Comparison of ENCODE assay signal across 9 cellular contexts in the genomic region with DNA sequence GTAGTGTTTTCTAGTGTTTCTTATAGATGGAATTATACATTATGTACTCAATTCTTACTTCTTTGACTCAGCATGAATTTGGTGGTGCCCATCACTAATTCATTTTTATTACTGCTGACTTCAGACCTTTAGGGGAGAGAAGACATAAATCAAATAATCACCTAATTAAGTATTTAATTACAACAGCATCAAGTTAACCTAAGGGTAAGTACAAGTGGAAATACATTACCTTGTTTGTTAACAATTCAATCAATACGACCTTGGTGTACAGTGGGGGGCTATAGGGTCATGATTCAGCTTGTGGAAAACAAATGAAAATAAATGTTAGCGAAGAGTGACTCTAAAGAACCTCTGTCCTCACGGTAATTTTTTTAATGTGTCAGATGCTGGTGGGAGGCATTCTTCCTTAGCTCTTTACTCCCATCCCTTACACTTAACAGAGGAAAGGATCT. TPM values are rescaled to one million over a fixed set of nuclear protein-coding genes. Genes with fewer than 3 reads are reported as not detected.
DNase-seq lines count a peak whose midpoint lies in the region; ATAC-seq and TF ChIP-seq lines count a peak whose summit lies in the region.
"Had no signal": no experiment of that assay in that cellular context is flagged by ENCODE, and none has a peak within 500 bp of the region (broad histone marks: within the 10 kb centered on the region; RNA-seq: fewer than 3 reads in every experiment).

No MANE protein-coding gene starts in this region.

- no peak overlapping the region for H4K8ac ChIP-seq in mesendoderm (ENCODE audit: low read depth, low read length)

- no peak overlapping the region for H2BK15ac ChIP-seq in mesendoderm (replicated peaks; ENCODE audit: low read depth)

- H3K27ac Mint-ChIP-seq in activated naive CD4-positive, alpha-beta T cell treated with anti-CD3 and anti-CD28 coated beads, Interleukin-2, amount 10 ng/mL, durations not matched to agents 7 days and 5 days, result peak overlapping the region; percentile 90
- H3K27ac Mint-ChIP-seq in brain, result peak overlapping the region; percentile 85 to 93 (median 92)

- H3K4me3 ChIP-seq in mesendoderm (ENCODE audit: low read length), result peak overlapping the region; percentile 3
- peak overlapping the region; percentile 16 to 98 (median 85) for H3K4me3 ChIP-seq in upper lobe of left lung

- H3K9ac ChIP-seq in mesendoderm (ENCODE audit: low read length), result peak overlapping the region; percentile 16

- no peak overlapping the region for H2BK120ac ChIP-seq in mesendoderm (ENCODE audit: low read depth, low read length)

- no peak overlapping the region for H3K23ac ChIP-seq in mesendoderm (ENCODE audit: low read length)

- TF ChIP-seq EP300 in upper lobe of left lung (IDR thresholded peaks at IDR 0.05), result no peak

- WGBS in mesendoderm (ENCODE audit: extremely low coverage, insufficient coverage, low lambda C conversion rate), result no CpG with 5 or more reads among the region's 3 CpGs
- WGBS in upper lobe of left lung, 2 donors, result 2 to 3% methylated on average over 3 of the region's 3 CpGs

- no peak overlapping the region for H2BK5ac ChIP-seq in mesendoderm (ENCODE audit: low read length)

- no peaks in the 10 kb centered on the region for H3K36me3 ChIP-seq in mesendoderm (ENCODE audit: control insufficient read depth, insufficient read depth, low read length)
- peaks cover 0 to 7% (median 2%) of the 10 kb centered on the region in 4 donors for H3K36me3 ChIP-seq in upper lobe of left lung

- TF ChIP-seq CTCF in brain (conservative IDR thresholded peaks at IDR 0.05) (peak; percentile 49 to 61), upper lobe of left lung (IDR thresholded peaks at IDR 0.05) (no peak), omental fat pad (IDR thresholded peaks at IDR 0.05) (no peak)

- H3K27ac ChIP-seq in mesendoderm (ENCODE audit: low read depth, low read length), result no peak overlapping the region
- H3K27ac ChIP-seq in upper lobe of left lung, result peak overlapping the region; percentile 95 to 99 (median 98)

- H2AK5ac ChIP-seq in mesendoderm (ENCODE audit: low read length), result no peak overlapping the region

- ATAC-seq in upper lobe of left lung (ENCODE audit: low FRiP score in 2 of 2) (no peak), omental fat pad (ENCODE audit: low FRiP score) (no peak)

- H3K27me3 ChIP-seq in mesendoderm (ENCODE audit: insufficient read depth, low read length, poor library complexity) (no peaks in the 10 kb centered on the region), upper lobe of left lung (no peaks in the 10 kb centered on the region)

- H3K4me1 ChIP-seq in mesendoderm (ENCODE audit: control insufficient read depth, low read depth, low read length) (no peaks in the 10 kb centered on the region), upper lobe of left lung (peaks cover 11 to 33% (median 23%) of the 10 kb centered on the region in 4 donors)

- peaks cover 25% of the 10 kb centered on the region for H3K4me1 Mint-ChIP-seq in activated naive CD4-positive, alpha-beta T cell treated with anti-CD3 and anti-CD28 coated beads, Interleukin-2, amount 10 ng/mL, durations not matched to agents 7 days and 5 days
- H3K4me1 Mint-ChIP-seq in brain, result peaks cover 35% of the 10 kb centered on the region

- peak overlapping the region; percentile 19 for H3K4me2 ChIP-seq in mesendoderm (ENCODE audit: low read length)

- H3K18ac ChIP-seq in mesendoderm (ENCODE audit: low read length), result no peak overlapping the region

- H3K9me3 ChIP-seq in upper lobe of left lung, result no peaks in the 10 kb centered on the region

- peaks cover 4% of the 10 kb centered on the region for H3K79me2 ChIP-seq in mesendoderm (ENCODE audit: control insufficient read depth, insufficient read depth, low read length)

- no peak for DNase-seq in activated naive CD4-positive, alpha-beta T cell treated with anti-CD3 and anti-CD28 coated beads, Interleukin-2, amount 10 ng/mL, durations not matched to agents 7 days and 5 days
- no peak for DNase-seq in activated naive CD4-positive, alpha-beta T cell treated with anti-CD3 and anti-CD28 coated beads, Interleukin-2, amount 50 U/mL, for 16 hours
- no peak for DNase-seq in mesendoderm
- no peak for DNase-seq in upper lobe of left lung
- no peak for DNase-seq in omental fat pad (ENCODE audit: low spot score)
- DNase-seq in H4 (ENCODE audit: low spot score), result no peak
- DNase-seq in SIG-M5 treated with dmso at 0.1 percent for 504 hours (lab: John Stamatoyannopoulos, UW; ENCODE audit: unreplicated experiment), result no peak
- DNase-seq: activated gamma-delta T cell had no signal

- no peak overlapping the region for H4K5ac ChIP-seq in mesendoderm (ENCODE audit: low read length)

- peak overlapping the region; percentile 75 for H3K56ac ChIP-seq in mesendoderm (ENCODE audit: low read length)

- H3K36me3 Mint-ChIP-seq in activated naive CD4-positive, alpha-beta T cell treated with anti-CD3 and anti-CD28 coated beads, Interleukin-2, amount 10 ng/mL, durations not matched to agents 7 days and 5 days, result peaks cover 4% of the 10 kb centered on the region
- H3K36me3 Mint-ChIP-seq in brain, result peaks cover 7% of the 10 kb centered on the region

- peaks cover 11% of the 10 kb centered on the region for H3K27me3 Mint-ChIP-seq in activated naive CD4-positive, alpha-beta T cell treated with anti-CD3 and anti-CD28 coated beads, Interleukin-2, amount 10 ng/mL, durations not matched to agents 7 days and 5 days
- peaks cover 10% of the 10 kb centered on the region for H3K27me3 Mint-ChIP-seq in brain

- H3K9me3 Mint-ChIP-seq in activated naive CD4-positive, alpha-beta T cell treated with anti-CD3 and anti-CD28 coated beads, Interleukin-2, amount 10 ng/mL, durations not matched to agents 7 days and 5 days, result no peaks in the 10 kb centered on the region
- H3K9me3 Mint-ChIP-seq in brain, result no peaks in the 10 kb centered on the region

- no peak overlapping the region for H3K4ac ChIP-seq in mesendoderm (ENCODE audit: low read depth, low read length)

- no peak for TF ChIP-seq POLR2A in upper lobe of left lung (IDR thresholded peaks at IDR 0.05)

- peak overlapping the region; percentile 78 for H3K4me3 Mint-ChIP-seq in activated naive CD4-positive, alpha-beta T cell treated with anti-CD3 and anti-CD28 coated beads, Interleukin-2, amount 10 ng/mL, durations not matched to agents 7 days and 5 days
- H3K4me3 Mint-ChIP-seq in brain, result peak overlapping the region; percentile 87 to 92 (median 88)

- CTCF ChIA-PET in activated naive CD4-positive, alpha-beta T cell treated with anti-CD3 and anti-CD28 coated beads, Interleukin-2, amount 10 ng/mL, durations not matched to agents 7 days and 5 days (lab: Charles Lee), result interaction anchor here (1.1 to 7.4 kb wide), 6 partner anchors 9 to 351 kb away, joined by 3 to 59 read pairs (median 4); no protein-coding TSS in a partner anchor

- peaks cover 2% of the 10 kb centered on the region for H3K79me1 ChIP-seq in mesendoderm (ENCODE audit: low read length)

RNA-seq across cellular contexts. Expression of gene CAPN7, which starts 0.5 kb away (rescaled TPM):
- polyA plus RNA-seq in brain (ENCODE audit: insufficient read depth, low read depth, low replicate concordance), result 5.8 TPM
- 8.2 TPM for polyA plus RNA-seq in mesendoderm (2013, experiment 1 of 2)
- 8.5 TPM for polyA plus RNA-seq in mesendoderm (2013, experiment 2 of 2)
- total RNA-seq in upper lobe of left lung (100 to 1,000 TPM in 1 of 6 donors, 10 to 100 TPM in 5; 42.3 to 119 (median 46.2) TPM), omental fat pad (10 to 100 TPM; 41.8 to 49.5 (median 43.9) TPM)
- 14.3 and 18.8 TPM in 2 replicates for total RNA-seq in H4 (2014; rRNA removed; shearing (Covaris generic))

Comparison
In these comparisons a context has a peak if more than half of its experiments do, and no peak if none do; other contexts are left out.
1. CTCF ChIP-seq: peak in brain (2 of 2); none in upper lobe of left lung (0 of 6) and omental fat pad (0 of 3).